28 cellular contexts compared by ENCODE assay signal in the genomic region with DNA sequence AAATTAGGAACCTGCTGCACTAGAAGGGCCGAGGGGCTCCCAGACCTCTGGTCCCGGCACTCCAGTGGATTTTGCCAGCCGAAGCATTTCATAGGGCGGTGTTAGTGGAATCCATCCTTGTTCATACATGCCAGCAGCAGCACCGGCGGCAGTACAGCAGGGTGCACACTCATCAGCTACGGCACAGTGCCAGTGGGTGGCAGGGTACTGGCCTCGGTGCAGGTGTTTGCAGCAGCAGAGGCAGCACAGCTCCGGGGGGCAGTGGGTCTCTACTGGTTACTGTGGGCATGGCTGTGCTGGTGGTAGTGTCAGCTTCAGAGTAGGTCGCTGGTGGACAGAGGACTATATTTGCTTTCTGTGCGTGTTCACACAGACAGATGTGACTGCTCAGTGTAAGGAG.
A peak's percentile ranks its signal among the peaks of the same experiment; 100 is the strongest.
DNase-seq lines count a peak whose midpoint lies in the region; ATAC-seq and TF ChIP-seq lines count a peak whose summit lies in the region.
"Had no signal": no experiment of that assay in that cellular context is flagged by ENCODE, and none has a peak within 500 bp of the region (broad histone marks: within the 10 kb centered on the region; RNA-seq: fewer than 3 reads in every experiment).

No MANE protein-coding gene starts in this region.

- TF ChIP-seq CTCF in endodermal cell (conservative IDR thresholded peaks at IDR 0.05) = no peak

- H3K4me1 ChIP-seq in endodermal cell (ENCODE audit: control insufficient read depth, insufficient read depth, low read length) = no peaks in the 10 kb centered on the region
- H3K4me1 ChIP-seq in aorta (ENCODE audit: control insufficient read depth in 1 of 2, insufficient read depth in 2 of 2, low read length in 2 of 2) = no peaks in the 10 kb centered on the region
- H3K4me1 ChIP-seq: Caco-2, HAP-1 had no signal

- DNase-seq in NCI-H2081 (lab: John Stamatoyannopoulos, UW) = peak; percentile 33 to 62
- no peak for DNase-seq in NCI-H2081 treated with DMSO at 0.1 percent for 48 hours (lab: John Stamatoyannopoulos, UW)
- DNase-seq in NCI-H69 (lab: John Stamatoyannopoulos, UW) = peak; percentile 30
- DNase-seq in endodermal cell = peak; percentile 40
- no peak for DNase-seq in aorta
- DNase-seq in stimulated activated naive CD4-positive, alpha-beta T cell (lab: John Stamatoyannopoulos, UW) = no peak
- DNase-seq: Caco-2; CD8-positive, alpha-beta T cell; DMS 273 treated with DMSO at 0.1 percent for 48 hours; DMS79 treated with DMSO at 0.1 percent for 48 hours; GM23248; HFFc6; IMR-90; KG1; MG63; NCI-H1694 treated with DMSO at 0.1 percent for 48 hours; NCI-H2107; NCI-H446 treated with DMSO at 0.1 percent for 48 hours; NCI-H526; OCI-M1; SK-N-SH; SW 1271 had no signal

- H3K27ac ChIP-seq in endodermal cell (ENCODE audit: low read depth, low read length) (no peak overlapping the region), aorta (ENCODE audit: low read depth in 1 of 2, low read length in 2 of 2) (no peak overlapping the region)
- H3K27ac ChIP-seq: 22Rv1, C4-2B, GM23248 had no signal

- no peaks in the 10 kb centered on the region for H3K4me1 Mint-ChIP-seq in endodermal cell
- H3K4me1 Mint-ChIP-seq: B cell had no signal

- intact Hi-C loops in aorta (cut with DNase I) = no loop called here

- H3K27me3 ChIP-seq in endodermal cell (ENCODE audit: control insufficient read depth, insufficient read depth, low read length, poor library complexity, severe bottlenecking) (no peaks in the 10 kb centered on the region), aorta (ENCODE audit: control insufficient read depth in 1 of 2, insufficient read depth in 2 of 2, low read length in 1 of 2) (no peaks in the 10 kb centered on the region)
- H3K27me3 ChIP-seq: MG63 had no signal

- no peaks in the 10 kb centered on the region for H3K27me3 Mint-ChIP-seq in endodermal cell (ENCODE audit: insufficient read depth)
- H3K27me3 Mint-ChIP-seq: B cell had no signal

- H3K36me3 ChIP-seq in endodermal cell (ENCODE audit: control insufficient read depth, insufficient read depth, low read length) (no peaks in the 10 kb centered on the region), aorta (ENCODE audit: control insufficient read depth in 1 of 2, insufficient read depth in 2 of 2, low read length in 1 of 2) (no peaks in the 10 kb centered on the region)
- H3K36me3 ChIP-seq: HAP-1, MG63 had no signal

- 86 to 96% methylated on average over 8 to 11 of the region's 11 CpGs for whole genome bisulfite sequencing in endodermal cell (ENCODE audit: insufficient coverage in 1 of 2, insufficient read length in 1 of 2), 2 experiments
- 76 to 79% methylated on average over 11 of the region's 11 CpGs for WGBS in aorta, 2 donors

- no peak overlapping the region for H3K4me3 Mint-ChIP-seq in endodermal cell
- H3K4me3 Mint-ChIP-seq: B cell; CD8-positive, alpha-beta T cell; HFFc6 had no signal

- H3K27ac Mint-ChIP-seq in endodermal cell = no peak overlapping the region
- H3K27ac Mint-ChIP-seq: B cell; CD8-positive, alpha-beta T cell; HFFc6 had no signal

- ATAC-seq in aorta (ENCODE audit: low FRiP score) (peak; percentile 44), GM21825 (IDR thresholded peaks at IDR 0.05; ENCODE audit: unreplicated experiment) (no peak), GM18498 (IDR thresholded peaks at IDR 0.05; ENCODE audit: unreplicated experiment) (no peak)
- ATAC-seq: CD8-positive, alpha-beta T cell had no signal

- H3K4me3 ChIP-seq in endodermal cell (ENCODE audit: low read length) = no peak overlapping the region
- no peak overlapping the region for H3K4me3 ChIP-seq in aorta (ENCODE audit: low read length in 2 of 2)
- H3K4me3 ChIP-seq: GM23248, HAP-1, MG63 had no signal

- H3K9ac ChIP-seq in endodermal cell (ENCODE audit: extremely low read depth, low read length, poor library complexity, severe bottlenecking) = no peak overlapping the region
- H3K9ac ChIP-seq: GM23248, SK-N-SH had no signal

- no peaks in the 10 kb centered on the region for H3K36me3 Mint-ChIP-seq in endodermal cell (ENCODE audit: low read depth)
- H3K36me3 Mint-ChIP-seq: CD8-positive, alpha-beta T cell had no signal

- H3K9me3 Mint-ChIP-seq in endodermal cell = no peaks in the 10 kb centered on the region

- H3K9me3 ChIP-seq in endodermal cell (ENCODE audit: control insufficient read depth, low read length) (no peaks in the 10 kb centered on the region), aorta (ENCODE audit: control insufficient read depth, low read length) (no peaks in the 10 kb centered on the region)
- H3K9me3 ChIP-seq: Caco-2, HAP-1, MG63, SK-N-SH had no signal

Comparison
In these comparisons a context has a peak if more than half of its experiments do, and no peak if none do; other contexts are left out.
1. DNase-seq: peak in NCI-H2081 (2 of 2), NCI-H69 (single experiment) and endodermal cell (single experiment); none in NCI-H2081 treated with DMSO at 0.1 percent for 48 hours (single experiment), aorta (0 of 2) and stimulated activated naive CD4-positive, alpha-beta T cell (0 of 6).